Comparison of ENCODE assay signal across 19 cellular contexts in genomic region chr6:109461733-109462526, GRCh38. TPM values are rescaled to one million over a fixed set of nuclear protein-coding genes. Genes with fewer than 3 reads are reported as not detected.
DNase-seq lines count a peak whose midpoint lies in the region; ATAC-seq and TF ChIP-seq lines count a peak whose summit lies in the region.
"Had no signal": no experiment of that assay in that cellular context is flagged by ENCODE, and none has a peak within 500 bp of the region (broad histone marks: within the 10 kb centered on the region; RNA-seq: fewer than 3 reads in every experiment).

No MANE protein-coding gene starts in this region.

- no peak overlapping the region for H2AFZ ChIP-seq in mesenchymal stem cell (ENCODE audit: low read depth, low read length)

- no peak overlapping the region for H4K91ac ChIP-seq in mesenchymal stem cell (ENCODE audit: low read length)

- H4K8ac ChIP-seq in mesenchymal stem cell (ENCODE audit: low read length), result no peak overlapping the region

- intact Hi-C loops in MCF 10A (cut with micrococcal nuclease) (no loop called here), breast epithelium (cut with DNase I; ENCODE audit: low total_unique reads) (no loop called here)
- intact Hi-C loops in activated T-helper 1 cell treated with anti-CD3 and anti-CD28 coated beads, Interleukin-12 subunit alpha, Interleukin-12 subunit beta, Interleukin-2, Interleukin-4 antibody, amounts not matched to agents 30 ng/mL and 10 ng/mL and 1 ng/mL, durations not matched to agents 14 hours and 24 hours and 36 hours (cut with micrococcal nuclease), result no loop called here

- H3K9me3 Mint-ChIP-seq in MCF 10A (ENCODE audit: unreplicated experiment), result no peaks in the 10 kb centered on the region
- peaks cover 6% of the 10 kb centered on the region for H3K9me3 Mint-ChIP-seq in activated T-helper 17 cell treated with anti-CD3 and anti-CD28 coated beads, Interleukin-2, amount 50 U/mL, for 72 hours
- H3K9me3 Mint-ChIP-seq in activated T-helper 1 cell treated with anti-CD3 and anti-CD28 coated beads, Interleukin-12 subunit alpha, Interleukin-12 subunit beta, Interleukin-2, Interleukin-4 antibody, amounts not matched to agents 30 ng/mL and 10 ng/mL and 1 ng/mL, durations not matched to agents 14 hours and 24 hours and 36 hours, result peaks cover 3% of the 10 kb centered on the region

- H3K9me3 ChIP-seq in breast epithelium (no peaks in the 10 kb centered on the region), mesenchymal stem cell (ENCODE audit: control insufficient read depth, low read length) (no peaks in the 10 kb centered on the region)
- H3K9me3 ChIP-seq: gastroesophageal sphincter, sigmoid colon, SJCRH30, testis had no signal

- POLR2A ChIA-PET in MCF 10A (lab: Yijun Ruan, JAX), result interaction anchor here (0.7 to 3.2 kb wide), 3 partner anchors 14 to 455 kb away, joined by 3 to 10 read pairs (median 8); partner anchors contain the start of genes PPIL6 and SMPD2

- H3K79me1 ChIP-seq in mesenchymal stem cell (replicated peaks; ENCODE audit: low read length, poor library complexity, severe bottlenecking), result peaks cover 13% of the 10 kb centered on the region

- no peak overlapping the region for H2BK120ac ChIP-seq in mesenchymal stem cell (ENCODE audit: low read depth, low read length)

- no peak overlapping the region for H3K23ac ChIP-seq in mesenchymal stem cell (ENCODE audit: low read length in 2 of 2)

- no peak overlapping the region for H3K27ac ChIP-seq in breast epithelium
- H3K27ac ChIP-seq in mesenchymal stem cell (ENCODE audit: low read length, poor library complexity, severe bottlenecking), result no peak overlapping the region
- H3K27ac ChIP-seq: coronary artery, gastroesophageal sphincter, sigmoid colon, SJCRH30 had no signal

- peak overlapping the region; percentile 43 for H3K27ac Mint-ChIP-seq in MCF 10A (ENCODE audit: low read depth, unreplicated experiment)
- H3K27ac Mint-ChIP-seq in activated T-helper 17 cell treated with anti-CD3 and anti-CD28 coated beads, Interleukin-2, amount 50 U/mL, for 72 hours, result peak overlapping the region; percentile 82
- no peak overlapping the region for H3K27ac Mint-ChIP-seq in activated T-helper 1 cell treated with anti-CD3 and anti-CD28 coated beads, Interleukin-12 subunit alpha, Interleukin-12 subunit beta, Interleukin-2, Interleukin-4 antibody, amounts not matched to agents 30 ng/mL and 10 ng/mL and 1 ng/mL, durations not matched to agents 14 hours and 24 hours and 36 hours

- no peak overlapping the region for H2BK12ac ChIP-seq in mesenchymal stem cell (ENCODE audit: low read length in 2 of 2)

- no peak for TF ChIP-seq POLR2A in breast epithelium (IDR thresholded peaks at IDR 0.05)

- no CpG with 5 or more reads among the region's 1 CpG for WGBS in mesenchymal stem cell

- H3K27me3 ChIP-seq in breast epithelium (no peaks in the 10 kb centered on the region), mesenchymal stem cell (ENCODE audit: control insufficient read depth in 1 of 2, insufficient read depth in 1 of 2, low read length in 2 of 2) (no peaks in the 10 kb centered on the region)
- H3K27me3 ChIP-seq: gastroesophageal sphincter, sigmoid colon, testis had no signal

- no peak overlapping the region for H3K4me3 Mint-ChIP-seq in MCF 10A (ENCODE audit: unreplicated experiment)
- H3K4me3 Mint-ChIP-seq in activated T-helper 17 cell treated with anti-CD3 and anti-CD28 coated beads, Interleukin-2, amount 50 U/mL, for 72 hours, result peak overlapping the region; percentile 36
- no peak overlapping the region for H3K4me3 Mint-ChIP-seq in activated T-helper 1 cell treated with anti-CD3 and anti-CD28 coated beads, Interleukin-12 subunit alpha, Interleukin-12 subunit beta, Interleukin-2, Interleukin-4 antibody, amounts not matched to agents 30 ng/mL and 10 ng/mL and 1 ng/mL, durations not matched to agents 14 hours and 24 hours and 36 hours

- BruUV-seq in MCF 10A (replicated peaks; lab: Mats Ljungman, UMichigan), result no TSS peak

- no peak for DNase-seq in MCF 10A (ENCODE audit: unreplicated experiment)
- DNase-seq in breast epithelium (ENCODE audit: low spot score in 2 of 2), result no peak
- peak; percentile 2 for DNase-seq in islet precursor cell
- no peak for DNase-seq in activated T-helper 1 cell treated with anti-CD3 and anti-CD28 coated beads, Interleukin-12 subunit alpha, Interleukin-12 subunit beta, Interleukin-2, Interleukin-4 antibody, amounts not matched to agents 30 ng/mL and 10 ng/mL and 1 ng/mL, durations not matched to agents 14 hours and 24 hours and 36 hours (ENCODE audit: low spot score)
- DNase-seq in mesenchymal stem cell, result no peak
- DNase-seq: activated gamma-delta T cell treated with Interleukin-2 at 50 U/mL for 16 hours, Calu3, IMR-90, left ventricle myocardium superior, NCI-H1930, NCI-H524, sigmoid colon, SJCRH30, testis had no signal

- H3K4me3 ChIP-seq in breast epithelium (no peak overlapping the region), mesenchymal stem cell (ENCODE audit: insufficient read depth in 1 of 2, low read depth in 1 of 2, low read length in 2 of 2) (no peak overlapping the region)
- H3K4me3 ChIP-seq: coronary artery, gastroesophageal sphincter, sigmoid colon, SJCRH30, testis had no signal

- H3K4me1 Mint-ChIP-seq in MCF 10A (ENCODE audit: insufficient read depth, unreplicated experiment), result peaks cover 13% of the 10 kb centered on the region
- H3K4me1 Mint-ChIP-seq in activated T-helper 17 cell treated with anti-CD3 and anti-CD28 coated beads, Interleukin-2, amount 50 U/mL, for 72 hours, result peaks cover 43% of the 10 kb centered on the region
- H3K4me1 Mint-ChIP-seq in activated T-helper 1 cell treated with anti-CD3 and anti-CD28 coated beads, Interleukin-12 subunit alpha, Interleukin-12 subunit beta, Interleukin-2, Interleukin-4 antibody, amounts not matched to agents 30 ng/mL and 10 ng/mL and 1 ng/mL, durations not matched to agents 14 hours and 24 hours and 36 hours (ENCODE audit: low read depth), result peaks cover 60% of the 10 kb centered on the region

- CTCF ChIA-PET in MCF 10A (lab: Yijun Ruan, JAX), result no interaction called here

- H3K18ac ChIP-seq in mesenchymal stem cell (ENCODE audit: low read depth in 1 of 2, low read length in 2 of 2), result no peak overlapping the region

- H3K27me3 Mint-ChIP-seq in MCF 10A (ENCODE audit: insufficient read depth, unreplicated experiment), result no peaks in the 10 kb centered on the region
- no peaks in the 10 kb centered on the region for H3K27me3 Mint-ChIP-seq in activated T-helper 17 cell treated with anti-CD3 and anti-CD28 coated beads, Interleukin-2, amount 50 U/mL, for 72 hours
- H3K27me3 Mint-ChIP-seq in activated T-helper 1 cell treated with anti-CD3 and anti-CD28 coated beads, Interleukin-12 subunit alpha, Interleukin-12 subunit beta, Interleukin-2, Interleukin-4 antibody, amounts not matched to agents 30 ng/mL and 10 ng/mL and 1 ng/mL, durations not matched to agents 14 hours and 24 hours and 36 hours (ENCODE audit: insufficient read depth), result no peaks in the 10 kb centered on the region

- peaks cover 52% of the 10 kb centered on the region for H3K36me3 Mint-ChIP-seq in MCF 10A (ENCODE audit: insufficient read depth, unreplicated experiment)
- H3K36me3 Mint-ChIP-seq in activated T-helper 17 cell treated with anti-CD3 and anti-CD28 coated beads, Interleukin-2, amount 50 U/mL, for 72 hours (ENCODE audit: low read depth), result peaks cover 74% of the 10 kb centered on the region
- peaks cover 51% of the 10 kb centered on the region for H3K36me3 Mint-ChIP-seq in activated T-helper 1 cell treated with anti-CD3 and anti-CD28 coated beads, Interleukin-12 subunit alpha, Interleukin-12 subunit beta, Interleukin-2, Interleukin-4 antibody, amounts not matched to agents 30 ng/mL and 10 ng/mL and 1 ng/mL, durations not matched to agents 14 hours and 24 hours and 36 hours (ENCODE audit: low read depth)

- peak; percentile 45 for ATAC-seq in activated T-helper 17 cell treated with anti-CD3 and anti-CD28 coated beads, Interleukin-2, amount 50 U/mL, for 72 hours (replicated peaks)
- ATAC-seq in GM18858 (IDR thresholded peaks at IDR 0.05; ENCODE audit: unreplicated experiment), result no peak
- ATAC-seq in HG02852 (IDR thresholded peaks at IDR 0.05; ENCODE audit: unreplicated experiment), result no peak
- ATAC-seq: gastroesophageal sphincter, left ventricle myocardium superior had no signal

- H2BK15ac ChIP-seq in mesenchymal stem cell (ENCODE audit: low read depth, poor library complexity, severe bottlenecking), result no peak overlapping the region

- H3K36me3 ChIP-seq in breast epithelium (no peaks in the 10 kb centered on the region), mesenchymal stem cell (ENCODE audit: control insufficient read depth in 1 of 2, insufficient read depth in 2 of 2, low read depth in 1 of 2, low read length in 2 of 2) (peaks cover 13 to 60% of the 10 kb centered on the region in 2 experiments)

- H3K4me1 ChIP-seq in breast epithelium (no peaks in the 10 kb centered on the region), mesenchymal stem cell (ENCODE audit: control insufficient read depth, insufficient read depth, low read depth, low read length) (no peaks in the 10 kb centered on the region)
- H3K4me1 ChIP-seq: SJCRH30 had no signal

- H3K4me2 ChIP-seq in mesenchymal stem cell (ENCODE audit: low read length, poor library complexity, severe bottlenecking), result no peak overlapping the region

- TF ChIP-seq CTCF in MCF 10A (IDR thresholded peaks at IDR 0.05; ENCODE audit: unreplicated experiment), result no peak
- TF ChIP-seq CTCF in breast epithelium (IDR thresholded peaks at IDR 0.05), result no peak

- H2AK5ac ChIP-seq in mesenchymal stem cell (ENCODE audit: low read length, severe bottlenecking), result no peak overlapping the region

- no peak overlapping the region for H3K9ac ChIP-seq in mesenchymal stem cell (ENCODE audit: low read length)

- H3K14ac ChIP-seq in mesenchymal stem cell (ENCODE audit: low read length in 2 of 2), result no peak overlapping the region

- H2BK5ac ChIP-seq in mesenchymal stem cell (ENCODE audit: low read depth, low read length, poor library complexity, severe bottlenecking), result no peak overlapping the region

- H3K4ac ChIP-seq in mesenchymal stem cell (ENCODE audit: low read depth in 1 of 2, low read length in 2 of 2), result no peak overlapping the region

RNA-seq across cellular contexts. Expression of gene MICAL1, which starts 6.4 kb away (rescaled TPM):
- 23.2 and 35.3 TPM in 2 replicates for total RNA-seq in MCF 10A (2022)
- 10 to 100 TPM; 23.6 to 29.8 (median 25.5) TPM for total RNA-seq in breast epithelium
- 10 to 100 TPM; 43.3 to 58.3 TPM for total RNA-seq in activated T-helper 17 cell treated with anti-CD3 and anti-CD28 coated beads, Interleukin-2, amount 50 U/mL, for 72 hours
- total RNA-seq in activated T-helper 1 cell treated with anti-CD3 and anti-CD28 coated beads, Interleukin-12 subunit alpha, Interleukin-12 subunit beta, Interleukin-2, Interleukin-4 antibody, amounts not matched to agents 30 ng/mL and 10 ng/mL and 1 ng/mL, durations not matched to agents 14 hours and 24 hours and 36 hours, result 40.8 and 47.1 TPM in 2 replicates
- polyA plus RNA-seq in mesenchymal stem cell (2013, experiment 1 of 2), result 25.7 TPM
- 24.6 TPM for polyA plus RNA-seq in mesenchymal stem cell (2013, experiment 2 of 2)

RNA-seq across cellular contexts. Expression of gene ZBTB24, which starts 21.1 kb away (rescaled TPM):
- 9.6 and 10.4 TPM in 2 replicates for total RNA-seq in MCF 10A (2022)
- total RNA-seq in breast epithelium, result 10 to 100 TPM in 1 of 3 donors, 1 to 10 TPM in 2; 9.1 to 13.8 (median 9.8) TPM
- 10 to 100 TPM; 11.0 to 11.4 TPM for total RNA-seq in activated T-helper 17 cell treated with anti-CD3 and anti-CD28 coated beads, Interleukin-2, amount 50 U/mL, for 72 hours
- 19.5 and 20.8 TPM in 2 replicates for total RNA-seq in activated T-helper 1 cell treated with anti-CD3 and anti-CD28 coated beads, Interleukin-12 subunit alpha, Interleukin-12 subunit beta, Interleukin-2, Interleukin-4 antibody, amounts not matched to agents 30 ng/mL and 10 ng/mL and 1 ng/mL, durations not matched to agents 14 hours and 24 hours and 36 hours
- 3.7 TPM for polyA plus RNA-seq in mesenchymal stem cell (2013, experiment 1 of 2)
- polyA plus RNA-seq in mesenchymal stem cell (2013, experiment 2 of 2), result 3.7 TPM

RNA-seq across cellular contexts. Expression of gene SMPD2, which starts 21.4 kb away (rescaled TPM):
- 17.7 and 19.9 TPM in 2 replicates for total RNA-seq in MCF 10A (2022)
- 10 to 100 TPM in 2 of 3 donors, 1 to 10 TPM in 1; 8.5 to 26.2 (median 12.1) TPM for total RNA-seq in breast epithelium
- total RNA-seq in activated T-helper 17 cell treated with anti-CD3 and anti-CD28 coated beads, Interleukin-2, amount 50 U/mL, for 72 hours, result 1 to 10 TPM; 8.0 to 9.7 TPM
- total RNA-seq in activated T-helper 1 cell treated with anti-CD3 and anti-CD28 coated beads, Interleukin-12 subunit alpha, Interleukin-12 subunit beta, Interleukin-2, Interleukin-4 antibody, amounts not matched to agents 30 ng/mL and 10 ng/mL and 1 ng/mL, durations not matched to agents 14 hours and 24 hours and 36 hours, result 18.5 and 19.1 TPM in 2 replicates
- polyA plus RNA-seq in mesenchymal stem cell (2013, experiment 1 of 2), result 4.7 TPM
- polyA plus RNA-seq in mesenchymal stem cell (2013, experiment 2 of 2), result 5.0 TPM

RNA-seq across cellular contexts. Expression of gene PPIL6, which starts 21.5 kb away (rescaled TPM):
- total RNA-seq in MCF 10A (2022) (3.9 and 6.5 TPM in 2 replicates), breast epithelium (10 to 100 TPM in 1 of 3 donors, 1 to 10 TPM in 2; 2.6 to 16.5 (median 2.9) TPM)
- under 1 TPM in 1 of 2 donors, not detected in 1; 0.39 TPM for total RNA-seq in activated T-helper 17 cell treated with anti-CD3 and anti-CD28 coated beads, Interleukin-2, amount 50 U/mL, for 72 hours
- 0.13 and 0.29 TPM in 2 replicates for total RNA-seq in activated T-helper 1 cell treated with anti-CD3 and anti-CD28 coated beads, Interleukin-12 subunit alpha, Interleukin-12 subunit beta, Interleukin-2, Interleukin-4 antibody, amounts not matched to agents 30 ng/mL and 10 ng/mL and 1 ng/mL, durations not matched to agents 14 hours and 24 hours and 36 hours
- polyA plus RNA-seq in mesenchymal stem cell (2013, experiment 1 of 2), result 0.73 TPM
- polyA plus RNA-seq in mesenchymal stem cell (2013, experiment 2 of 2), result 0.45 TPM
